ENCODE assay signal across 1 cellular context in genomic region chr20:50735813-50736212, GRCh38.
TF ChIP-seq lines count a peak whose summit lies in the region.

No MANE protein-coding gene starts in this region.

TF ChIP-seq in K562, 482 proteins besides CTCF, POLR2A, EP300 and RAD21 (continued from another document):
- TF ChIP-seq, protein P1, sequence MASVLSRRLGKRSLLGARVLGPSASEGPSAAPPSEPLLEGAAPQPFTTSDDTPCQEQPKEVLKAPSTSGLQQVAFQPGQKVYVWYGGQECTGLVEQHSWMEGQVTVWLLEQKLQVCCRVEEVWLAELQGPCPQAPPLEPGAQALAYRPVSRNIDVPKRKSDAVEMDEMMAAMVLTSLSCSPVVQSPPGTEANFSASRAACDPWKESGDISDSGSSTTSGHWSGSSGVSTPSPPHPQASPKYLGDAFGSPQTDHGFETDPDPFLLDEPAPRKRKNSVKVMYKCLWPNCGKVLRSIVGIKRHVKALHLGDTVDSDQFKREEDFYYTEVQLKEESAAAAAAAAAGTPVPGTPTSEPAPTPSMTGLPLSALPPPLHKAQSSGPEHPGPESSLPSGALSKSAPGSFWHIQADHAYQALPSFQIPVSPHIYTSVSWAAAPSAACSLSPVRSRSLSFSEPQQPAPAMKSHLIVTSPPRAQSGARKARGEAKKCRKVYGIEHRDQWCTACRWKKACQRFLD (CRISPR knock-in tag; IDR thresholded peaks at IDR 0.05) = no peak
- TF ChIP-seq ETV1 (tag; conservative IDR thresholded peaks at IDR 0.05; ENCODE audit: low read depth) (no peak), SLC30A9 (CRISPR knock-in tag; IDR thresholded peaks at IDR 0.05) (no peak), IRF2 (CRISPR knock-in tag; IDR thresholded peaks at IDR 0.05) (no peak), DMBX1 (CRISPR knock-in tag; IDR thresholded peaks at IDR 0.05; ENCODE audit: borderline replicate concordance) (no peak), ETV5 (CRISPR knock-in tag; IDR thresholded peaks at IDR 0.05; ENCODE audit: low read depth) (no peak), PHB (CRISPR knock-in tag; IDR thresholded peaks at IDR 0.05) (no peak), HDAC6 (IDR thresholded peaks at IDR 0.05; ENCODE audit: low read depth, low read length) (no peak), HNRNPLL (IDR thresholded peaks at IDR 0.05; ENCODE audit: low read depth, low read length, poor library complexity, severe bottlenecking) (no peak), RBM25 (IDR thresholded peaks at IDR 0.05; ENCODE audit: low read depth, low read length, severe bottlenecking) (no peak), RCOR1 (IDR thresholded peaks at IDR 0.05; ENCODE audit: borderline replicate concordance in 1 of 2, low read depth in 2 of 2, low read length in 2 of 2) (no peak), SP2 (IDR thresholded peaks at IDR 0.05; ENCODE audit: extremely low read depth, low read depth, low read length, poor library complexity, severe bottlenecking) (no peak), FOXO4 (CRISPR knock-in tag; IDR thresholded peaks at IDR 0.05) (no peak), MECOM (CRISPR knock-in tag; IDR thresholded peaks at IDR 0.05) (no peak), HOXB6 (CRISPR knock-in tag; IDR thresholded peaks at IDR 0.05; ENCODE audit: borderline replicate concordance) (no peak)
